1 cellular context compared by ENCODE assay signal in genomic region chrX:136395271-136395670, GRCh38.
TF ChIP-seq lines count a peak whose summit lies in the region.

No MANE protein-coding gene starts in this region.

TF ChIP-seq in SK-N-SH, 30 proteins besides CTCF, POLR2A, EP300 and RAD21 (continued from another document):
- TF ChIP-seq USF1 (IDR thresholded peaks at IDR 0.05; ENCODE audit: borderline replicate concordance, low read depth): no peak
- TF ChIP-seq USF2 (IDR thresholded peaks at IDR 0.05; ENCODE audit: borderline replicate concordance, low read depth, low read length): no peak
- no peak for TF ChIP-seq IRF3 (IDR thresholded peaks at IDR 0.05; ENCODE audit: low read depth, low read length)
- TF ChIP-seq MAX (IDR thresholded peaks at IDR 0.05; ENCODE audit: low read depth): no peak
- no peak for TF ChIP-seq ELF1 (IDR thresholded peaks at IDR 0.05)
- no peak for TF ChIP-seq FOXJ3 (CRISPR knock-in tag; IDR thresholded peaks at IDR 0.05)
- TF ChIP-seq MXI1 (IDR thresholded peaks at IDR 0.05; ENCODE audit: low read depth, low read length): no peak
